ENCODE assay signal across 12 cellular contexts in genomic region chr2:219461061-219461514, GRCh38. TPM values are rescaled to one million over a fixed set of nuclear protein-coding genes. Genes with fewer than 3 reads are reported as not detected.
DNase-seq lines count a peak whose midpoint lies in the region; ATAC-seq and TF ChIP-seq lines count a peak whose summit lies in the region.
"Had no signal": no experiment of that assay in that cellular context is flagged by ENCODE, and none has a peak within 500 bp of the region (broad histone marks: within the 10 kb centered on the region; RNA-seq: fewer than 3 reads in every experiment).

No MANE protein-coding gene starts in this region.

- no peak overlapping the region for H3K4ac ChIP-seq in trophoblast cell (ENCODE audit: low read depth, low read length)

- WGBS in esophagus squamous epithelium, 2 donors: 25% methylated on average over 2 of the region's 11 CpGs; no CpG with 5 or more reads in 1 of the 2 donors
- no CpG with 5 or more reads among the region's 11 CpGs for WGBS in trophoblast cell (ENCODE audit: extremely low coverage, insufficient coverage, insufficient read length)

- no peak overlapping the region for H3K23ac ChIP-seq in trophoblast cell (ENCODE audit: low read length)

- ATAC-seq in GM19023 (IDR thresholded peaks at IDR 0.05; ENCODE audit: unreplicated experiment) (no peak), GM19452 (IDR thresholded peaks at IDR 0.05; ENCODE audit: unreplicated experiment) (no peak)

- H2AFZ ChIP-seq in trophoblast cell (ENCODE audit: insufficient read depth, low read length, poor library complexity): no peak overlapping the region

- H2AK5ac ChIP-seq in trophoblast cell (ENCODE audit: low read length): peak overlapping the region; percentile 13

- no peaks in the 10 kb centered on the region for H3K79me2 ChIP-seq in trophoblast cell (ENCODE audit: control insufficient read depth, insufficient read depth, low read length, poor library complexity)

- H3K4me1 ChIP-seq in ES-I3 (ENCODE audit: insufficient read depth, low read length) (peaks cover 36% of the 10 kb centered on the region), NT2/D1 (ENCODE audit: insufficient read depth, insufficient read length) (peaks cover 21% of the 10 kb centered on the region), esophagus squamous epithelium (peaks cover 0 to 46% (median 3%) of the 10 kb centered on the region in 3 donors), trophoblast cell (ENCODE audit: control insufficient read depth in 1 of 2, insufficient read depth in 2 of 2, low read length in 2 of 2) (peaks cover 26 to 31% of the 10 kb centered on the region in 2 experiments)

- H3K4me2 ChIP-seq in trophoblast cell (ENCODE audit: low read length): no peak overlapping the region

- H4K91ac ChIP-seq in trophoblast cell (ENCODE audit: low read depth, low read length): peak overlapping the region; percentile 71

- peaks cover 19% of the 10 kb centered on the region for H3K79me1 ChIP-seq in trophoblast cell (ENCODE audit: low read length)

- no peak overlapping the region for H4K12ac ChIP-seq in trophoblast cell (ENCODE audit: low read depth, low read length)

- peak overlapping the region; percentile 2 for H2BK5ac ChIP-seq in trophoblast cell (ENCODE audit: low read depth, low read length, poor library complexity)

- peak overlapping the region; percentile 34 for H2BK12ac ChIP-seq in trophoblast cell (ENCODE audit: low read length)

- peak overlapping the region; percentile 14; the same call in 1 of the 2 replicates for H3K9ac ChIP-seq in ES-I3 (ENCODE audit: low read depth, low read length)
- H3K9ac ChIP-seq in NT2/D1 (ENCODE audit: insufficient read length, low read depth): peak overlapping the region; percentile 76
- H3K9ac ChIP-seq in trophoblast cell (ENCODE audit: low read length): no peak overlapping the region

- DNase-seq in NT2/D1 (ENCODE audit: low read depth, low spot score) (no peak), esophagus squamous epithelium (lab: John Stamatoyannopoulos, UW) (no peak), trophoblast cell (no peak), SKM-1 treated with dmso at 0.1 percent for 144 hours (lab: John Stamatoyannopoulos, UW; ENCODE audit: unreplicated experiment) (no peak)
- DNase-seq in activated CD4-positive, CD25-positive, alpha-beta regulatory T cell (lab: John Stamatoyannopoulos, UW): no peak
- DNase-seq: GDM1, NCI-H2029 treated with DMSO at 0.1 percent for 48 hours, T-helper 9 cell had no signal

- H3K9me3 ChIP-seq in ES-I3 (ENCODE audit: control insufficient read depth, insufficient read depth, low read length) (no peaks in the 10 kb centered on the region), NT2/D1 (ENCODE audit: insufficient read depth, low read length) (no peaks in the 10 kb centered on the region), esophagus squamous epithelium (no peaks in the 10 kb centered on the region), trophoblast cell (ENCODE audit: insufficient read depth, low read depth, low read length) (peaks cover 3% of the 10 kb centered on the region)

- H3K27me3 ChIP-seq in NT2/D1 (ENCODE audit: insufficient read depth, insufficient read length) (no peaks in the 10 kb centered on the region), esophagus squamous epithelium (peaks cover 0 to 9% (median 0%) of the 10 kb centered on the region in 4 donors), trophoblast cell (ENCODE audit: insufficient read depth, low read length) (no peaks in the 10 kb centered on the region)

- H3K4me3 ChIP-seq in NT2/D1 (ENCODE audit: insufficient read length, low read depth) (no peak overlapping the region), esophagus squamous epithelium (no peak overlapping the region), trophoblast cell (ENCODE audit: low read depth, low read length) (no peak overlapping the region)

- H2BK120ac ChIP-seq in trophoblast cell (ENCODE audit: insufficient read depth, low read length, poor library complexity): peak overlapping the region; percentile 44

- peak overlapping the region; percentile 24 for H4K8ac ChIP-seq in trophoblast cell (ENCODE audit: low read depth, low read length)

- H3K36me3 ChIP-seq in ES-I3 (ENCODE audit: insufficient read depth, low read length) (no peaks in the 10 kb centered on the region; the same call in 1 of the 2 replicates), NT2/D1 (ENCODE audit: insufficient read depth, insufficient read length, low read length) (peaks cover 37% of the 10 kb centered on the region), esophagus squamous epithelium (peaks cover 0 to 12% (median 0%) of the 10 kb centered on the region in 3 donors), trophoblast cell (ENCODE audit: control insufficient read depth in 1 of 2, insufficient read depth in 2 of 2, low read length in 2 of 2) (peaks cover 2 to 12% of the 10 kb centered on the region in 2 experiments)

- intact Hi-C loops in esophagus squamous epithelium (cut with DNase I): no loop called here

- H3K18ac ChIP-seq in trophoblast cell (ENCODE audit: low read length): peak overlapping the region; percentile 10

- peak overlapping the region; percentile 5 for H3K14ac ChIP-seq in trophoblast cell (ENCODE audit: low read length)

- no peak for TF ChIP-seq POLR2A in esophagus squamous epithelium (IDR thresholded peaks at IDR 0.05)

- TF ChIP-seq CTCF in esophagus squamous epithelium (IDR thresholded peaks at IDR 0.05): no peak

- H3K27ac ChIP-seq in esophagus squamous epithelium (peak overlapping the region in 3 of 4 donors; percentile 74 to 88 (median 87)), trophoblast cell (ENCODE audit: low read depth, low read length) (peak overlapping the region; percentile 46)

RNA-seq across cellular contexts. Expression of gene SPEG, which starts 26.4 kb away (rescaled TPM):
- 10 to 100 TPM in 1 of 4 donors, 1 to 10 TPM in 3; 3.8 to 29.0 (median 5.0) TPM for total RNA-seq in esophagus squamous epithelium
- polyA plus RNA-seq in trophoblast cell (2013): 28.0 and 28.6 TPM in 2 replicates

RNA-seq across cellular contexts. Expression of gene GMPPA, which starts 37.6 kb away (rescaled TPM):
- 10 to 100 TPM; 18.1 to 31.1 (median 26.4) TPM for total RNA-seq in esophagus squamous epithelium
- polyA plus RNA-seq in trophoblast cell (2013): 55.1 and 55.5 TPM in 2 replicates

RNA-seq across cellular contexts. Expression of gene DES, which starts 42.9 kb away (rescaled TPM):
- 1,000 to 10,000 TPM in 1 of 4 donors, 100 to 1,000 TPM in 3; 120 to 2,698 (median 303) TPM for total RNA-seq in esophagus squamous epithelium
- 0.05 and 0.06 TPM in 2 replicates for polyA plus RNA-seq in trophoblast cell (2013)
- total RNA-seq: glomerular endothelial cell had no signal

RNA-seq across cellular contexts. Expression of gene ASIC4, which starts 53.2 kb away (rescaled TPM):
- total RNA-seq in esophagus squamous epithelium: not detected
- polyA plus RNA-seq in trophoblast cell (2013): 0.22 and 0.23 TPM in 2 replicates
- total RNA-seq: glomerular endothelial cell had no signal
